ENCODE assay signal across 9 cellular contexts in the genomic region with DNA sequence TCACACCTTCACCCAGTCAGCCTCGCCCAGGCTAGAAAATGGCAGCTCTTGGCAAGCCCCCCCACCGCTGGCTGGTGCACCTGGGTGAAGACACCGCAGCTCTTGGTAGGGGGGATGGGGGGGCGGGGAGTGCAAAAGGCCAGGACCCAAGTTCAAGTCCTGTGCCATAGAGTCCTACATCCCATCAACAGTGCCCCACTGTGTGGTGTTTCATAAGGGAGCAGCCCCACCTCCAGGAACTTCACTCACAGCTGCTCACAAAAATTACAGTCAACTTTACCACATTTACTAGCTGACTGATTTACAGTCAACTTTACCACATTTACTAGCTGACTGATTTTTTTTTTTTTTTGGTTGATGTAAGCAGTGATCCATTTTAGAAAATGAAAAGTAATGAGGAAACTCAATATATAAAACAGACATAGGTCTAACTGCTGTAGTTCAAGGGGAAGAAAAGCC.
DNase-seq lines count a peak whose midpoint lies in the region; ATAC-seq and TF ChIP-seq lines count a peak whose summit lies in the region.
"Had no signal": no experiment of that assay in that cellular context is flagged by ENCODE, and none has a peak within 500 bp of the region (broad histone marks: within the 10 kb centered on the region; RNA-seq: fewer than 3 reads in every experiment).

No MANE protein-coding gene starts in this region.

- CTCF ChIA-PET in HEK293T (lab: Yijun Ruan, JAX): interaction anchor here (0.6 to 2.9 kb wide), 6 partner anchors 52 to 1124 kb away, joined by 3 to 10 read pairs (median 3); no protein-coding TSS in a partner anchor

- DNase-seq in Daoy (ENCODE audit: low read depth) (peak; percentile 66), HEK293T (ENCODE audit: extremely low spot score) (no peak), left kidney (ENCODE audit: low read depth, low spot score) (peak; percentile 31), putamen (ENCODE audit: low spot score) (no peak)
- no peak for DNase-seq in stimulated activated CD4-positive, alpha-beta T cell treated with anti-CD3 and anti-CD28 coated beads, Interleukin-2, amount 100 ng/mL, for 48 hours
- DNase-seq in stimulated activated CD4-positive, alpha-beta T cell treated with anti-CD3 and anti-CD28 coated beads, Interleukin-12 subunit alpha, Interleukin-12 subunit beta, amount 100 ng/mL, for 4 hours: no peak

- H3K4me2 ChIP-seq in OCI-LY3 (ENCODE audit: low read length): no peak overlapping the region

- ATAC-seq in GM21723 (IDR thresholded peaks at IDR 0.05; ENCODE audit: unreplicated experiment): no peak

- H4K20me1 ChIP-seq in OCI-LY3 (ENCODE audit: insufficient read depth, low read length): no peaks in the 10 kb centered on the region

- H3K9ac ChIP-seq in OCI-LY3 (ENCODE audit: low read length): no peak overlapping the region

- no peaks in the 10 kb centered on the region for H3K27me3 ChIP-seq in OCI-LY3 (ENCODE audit: low read depth, low read length)
- H3K27me3 ChIP-seq: ascending aorta had no signal

- POLR2A ChIA-PET in HEK293T (lab: Yijun Ruan, JAX): interaction anchor here (2.2 to 3.9 kb wide), 2 partner anchors 234 to 291 kb away, joined by 8 to 24 read pairs; a partner anchor contains a TSS

- no peaks in the 10 kb centered on the region for H3K9me3 ChIP-seq in OCI-LY3 (ENCODE audit: insufficient read depth, low read length)
- H3K9me3 ChIP-seq: ascending aorta had no signal

- no peaks in the 10 kb centered on the region for H3K79me2 ChIP-seq in OCI-LY3 (ENCODE audit: low read length)

- peak; percentile 27; the same call in 1 of the 2 replicates for TF ChIP-seq CTCF in OCI-LY3 (IDR thresholded peaks at IDR 0.05; ENCODE audit: low read depth, low read length)

- no peak overlapping the region for H3K27ac ChIP-seq in OCI-LY3 (ENCODE audit: low read length)
- H3K27ac ChIP-seq: ascending aorta had no signal

- no peak overlapping the region for H3K4me3 ChIP-seq in OCI-LY3 (ENCODE audit: low read length)
- H3K4me3 ChIP-seq: ascending aorta had no signal

- H3K4me1 ChIP-seq in OCI-LY3 (ENCODE audit: low read length): no peaks in the 10 kb centered on the region
- H3K4me1 ChIP-seq: ascending aorta had no signal

- H2AFZ ChIP-seq in OCI-LY3 (ENCODE audit: low read depth, low read length): no peak overlapping the region

- no peaks in the 10 kb centered on the region for H3K36me3 ChIP-seq in OCI-LY3 (replicated peaks; ENCODE audit: low read depth, low read length)
- H3K36me3 ChIP-seq: ascending aorta had no signal

TF ChIP-seq in HEK293T, 16 proteins besides CTCF, POLR2A, EP300 and RAD21:
- TF ChIP-seq ELF4 (IDR thresholded peaks at IDR 0.05): no peak
- TF ChIP-seq NFRKB (IDR thresholded peaks at IDR 0.05): no peak
- no peak for TF ChIP-seq ARNT (IDR thresholded peaks at IDR 0.05)
- TF ChIP-seq, protein P1, sequence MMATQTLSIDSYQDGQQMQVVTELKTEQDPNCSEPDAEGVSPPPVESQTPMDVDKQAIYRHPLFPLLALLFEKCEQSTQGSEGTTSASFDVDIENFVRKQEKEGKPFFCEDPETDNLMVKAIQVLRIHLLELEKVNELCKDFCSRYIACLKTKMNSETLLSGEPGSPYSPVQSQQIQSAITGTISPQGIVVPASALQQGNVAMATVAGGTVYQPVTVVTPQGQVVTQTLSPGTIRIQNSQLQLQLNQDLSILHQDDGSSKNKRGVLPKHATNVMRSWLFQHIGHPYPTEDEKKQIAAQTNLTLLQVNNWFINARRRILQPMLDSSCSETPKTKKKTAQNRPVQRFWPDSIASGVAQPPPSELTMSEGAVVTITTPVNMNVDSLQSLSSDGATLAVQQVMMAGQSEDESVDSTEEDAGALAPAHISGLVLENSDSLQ (IDR thresholded peaks at IDR 0.05): peak; percentile 78
- peak; percentile 71 for TF ChIP-seq ZNF384 (IDR thresholded peaks at IDR 0.05)
- TF ChIP-seq BHLHE40 (IDR thresholded peaks at IDR 0.05; ENCODE audit: borderline replicate concordance): no peak
- no peak for TF ChIP-seq HDGF (IDR thresholded peaks at IDR 0.05; ENCODE audit: borderline replicate concordance)
- no peak for TF ChIP-seq TARDBP (IDR thresholded peaks at IDR 0.05)
- TF ChIP-seq L3MBTL2 (conservative IDR thresholded peaks at IDR 0.05): no peak
- TF ChIP-seq CTBP1 (IDR thresholded peaks at IDR 0.05; ENCODE audit: borderline replicate concordance): no peak
- TF ChIP-seq SP1 (IDR thresholded peaks at IDR 0.05): no peak
- TF ChIP-seq LEF1 (IDR thresholded peaks at IDR 0.05; ENCODE audit: borderline replicate concordance): no peak

Comparison
In these comparisons a context has a peak if more than half of its experiments do, and no peak if none do; other contexts are left out.
1. DNase-seq: peak in Daoy (single experiment) and left kidney (single experiment); none in HEK293T (single experiment), stimulated activated CD4-positive, alpha-beta T cell treated with anti-CD3 and anti-CD28 coated beads, Interleukin-2, amount 100 ng/mL, for 48 hours (0 of 2), stimulated activated CD4-positive, alpha-beta T cell treated with anti-CD3 and anti-CD28 coated beads, Interleukin-12 subunit alpha, Interleukin-12 subunit beta, amount 100 ng/mL, for 4 hours (single experiment) and putamen (single experiment).